11 cellular contexts compared by ENCODE assay signal in genomic region chr9:93958121-93958874, GRCh38. TPM values are rescaled to one million over a fixed set of nuclear protein-coding genes. Genes with fewer than 3 reads are reported as not detected.
DNase-seq lines count a peak whose midpoint lies in the region; ATAC-seq, FAIRE-seq and TF ChIP-seq lines count a peak whose summit lies in the region.
"Had no signal": no experiment of that assay in that cellular context is flagged by ENCODE, and none has a peak within 500 bp of the region (broad histone marks: within the 10 kb centered on the region; RNA-seq: fewer than 3 reads in every experiment).

No MANE protein-coding gene starts in this region.

- no peaks in the 10 kb centered on the region for H4K20me1 ChIP-seq in keratinocyte (ENCODE audit: control insufficient read depth, extremely low read depth, insufficient read depth, low read length)

- peaks cover 80% of the 10 kb centered on the region for H3K27me3 Mint-ChIP-seq in activated T-cell treated with anti-CD3 and anti-CD28 coated beads, Interleukin-2, amount 50 U/mL, for 24 hours
- H3K27me3 Mint-ChIP-seq in T-helper 17 cell: peaks cover 77% of the 10 kb centered on the region

- no peak overlapping the region for H3K27ac ChIP-seq in keratinocyte (ENCODE audit: control insufficient read depth, insufficient read depth, low read length)

- H3K4me1 ChIP-seq in keratinocyte (ENCODE audit: control insufficient read depth, extremely low read depth, insufficient read depth, low read length) (no peaks in the 10 kb centered on the region), BE2C (no peaks in the 10 kb centered on the region)

- peak overlapping the region; percentile 2 for H3K4me2 ChIP-seq in keratinocyte (ENCODE audit: control insufficient read depth, extremely low read depth, insufficient read depth, low read depth, low read length)

- peaks cover 82% of the 10 kb centered on the region for H3K27me3 ChIP-seq in keratinocyte (ENCODE audit: control insufficient read depth, extremely low read depth, insufficient read depth, low read length)
- H3K27me3 ChIP-seq in BE2C: peaks cover 83% of the 10 kb centered on the region

- no peak overlapping the region for H3K4me3 ChIP-seq in keratinocyte (ENCODE audit: control insufficient read depth in 2 of 3, extremely low read depth in 1 of 3, insufficient read depth in 2 of 3, low read depth in 1 of 3, low read length in 3 of 3)
- H3K4me3 ChIP-seq in BE2C (ENCODE audit: low read depth, low read length): no peak overlapping the region
- H3K4me3 ChIP-seq: mucosa of descending colon had no signal

- no peak for TF ChIP-seq CTCF in keratinocyte (optimal IDR thresholded peaks at IDR 0.05 in 1 of 3, IDR thresholded peaks at IDR 0.05 in 1 of 3, conservative IDR thresholded peaks at IDR 0.05 in 1 of 3; ENCODE audit: extremely low read depth in 1 of 3, insufficient read depth in 2 of 3, low read length in 3 of 3)
- TF ChIP-seq CTCF in BE2C (IDR thresholded peaks at IDR 0.05; ENCODE audit: low read depth, low read length): no peak

- FAIRE-seq in keratinocyte (lab: Jason Lieb, UNC): no peak
- FAIRE-seq: GM18507 had no signal

- peaks cover 56% of the 10 kb centered on the region for H3K4me1 Mint-ChIP-seq in activated T-cell treated with anti-CD3 and anti-CD28 coated beads, Interleukin-2, amount 50 U/mL, for 24 hours (ENCODE audit: low read depth)
- H3K4me1 Mint-ChIP-seq in T-helper 17 cell: peaks cover 35% of the 10 kb centered on the region

- H2AFZ ChIP-seq in keratinocyte (ENCODE audit: control insufficient read depth, low read length): no peak overlapping the region

- no peaks in the 10 kb centered on the region for H3K79me2 ChIP-seq in keratinocyte (ENCODE audit: control insufficient read depth, insufficient read depth, low read length)

- H3K36me3 Mint-ChIP-seq in activated T-cell treated with anti-CD3 and anti-CD28 coated beads, Interleukin-2, amount 50 U/mL, for 24 hours (ENCODE audit: low read depth): no peaks in the 10 kb centered on the region
- H3K36me3 Mint-ChIP-seq in T-helper 17 cell (ENCODE audit: low read depth): peaks cover 12% of the 10 kb centered on the region

- no peak overlapping the region for H3K9ac ChIP-seq in keratinocyte (ENCODE audit: control insufficient read depth, extremely low read depth, insufficient read depth, low read length)

- H3K9me3 ChIP-seq in T-helper 17 cell (ENCODE audit: control insufficient read depth, low read length, poor library complexity, severe bottlenecking): no peaks in the 10 kb centered on the region
- H3K9me3 ChIP-seq in keratinocyte (ENCODE audit: control insufficient read depth, low read depth, low read length): no peaks in the 10 kb centered on the region
- no peaks in the 10 kb centered on the region for H3K9me3 ChIP-seq in BE2C
- H3K9me3 ChIP-seq: mucosa of descending colon had no signal

- H3K36me3 ChIP-seq in keratinocyte (ENCODE audit: control insufficient read depth in 2 of 2, extremely low read depth in 1 of 2, insufficient read depth in 2 of 2, low read length in 2 of 2) (no peaks in the 10 kb centered on the region), BE2C (no peaks in the 10 kb centered on the region)

- ATAC-seq in T-helper 17 cell: no peak
- ATAC-seq in stimulated activated naive CD8-positive, alpha-beta T cell treated with anti-CD3 and anti-CD28 coated beads, Interleukin-15, Interleukin-2, amounts not matched to agents 100 U/mL and 50 U/mL, for 24 hours: peak; percentile 48

- H3K9me3 Mint-ChIP-seq in activated T-cell treated with anti-CD3 and anti-CD28 coated beads, Interleukin-2, amount 50 U/mL, for 24 hours: no peaks in the 10 kb centered on the region

- peak overlapping the region; percentile 46 for H3K4me3 Mint-ChIP-seq in activated T-cell treated with anti-CD3 and anti-CD28 coated beads, Interleukin-2, amount 50 U/mL, for 24 hours
- peak overlapping the region; percentile 85 for H3K4me3 Mint-ChIP-seq in T-helper 17 cell

- no peak overlapping the region for H3K27ac Mint-ChIP-seq in activated T-cell treated with anti-CD3 and anti-CD28 coated beads, Interleukin-2, amount 50 U/mL, for 24 hours
- H3K27ac Mint-ChIP-seq in T-helper 17 cell: no peak overlapping the region

- H3K9me1 ChIP-seq in keratinocyte (ENCODE audit: control insufficient read depth, extremely low read depth, insufficient read depth, low read length): no peaks in the 10 kb centered on the region

- DNase-seq in activated T-cell treated with anti-CD3 and anti-CD28 coated beads, Interleukin-2, amount 50 U/mL, for 24 hours: no peak
- DNase-seq in activated T-cell treated with anti-CD3 and anti-CD28 coated beads, Interleukin-2, amount 50 U/mL, for 1 hour: no peak
- DNase-seq in T-helper 17 cell: no peak
- DNase-seq in keratinocyte (ENCODE audit: low read depth, low spot score): no peak
- peak; percentile 59 for DNase-seq in stimulated activated naive CD8-positive, alpha-beta T cell treated with anti-CD3 and anti-CD28 coated beads, Interleukin-15, Interleukin-2, amounts not matched to agents 100 U/mL and 50 U/mL, for 24 hours
- no peak for DNase-seq in activated gamma-delta T cell (lab: John Stamatoyannopoulos, UW)
- DNase-seq in MV-4-11 (lab: John Stamatoyannopoulos, UW): no peak
- DNase-seq in BE2C: no peak
- DNase-seq: KG1, mucosa of descending colon had no signal

- dilution Hi-C loops in keratinocyte (cut with MboI; ENCODE audit: extremely low pct_ligation_motif_present, low sequenced_read_pairs): no loop called here

RNA-seq across cellular contexts. Expression of gene BARX1, which starts 3.1 kb away (rescaled TPM):
- not detected for total RNA-seq in T-helper 17 cell
- not detected in 3 replicates for polyA plus RNA-seq in keratinocyte
- not detected for polyA plus RNA-seq in keratinocyte (2011; ENCODE audit: low read depth)
- polyA plus RNA-seq in keratinocyte (2011; cell fraction: cytosol; rRNA removed): not detected in 2 replicates
- polyA plus RNA-seq in keratinocyte (2011; cell fraction: nucleus; rRNA removed): not detected in 2 replicates
- polyA plus RNA-seq in keratinocyte (2012; ENCODE audit: low replicate concordance): 0.13 TPM in 1 of 2 replicates, not detected in the other
- polyA minus RNA-seq in keratinocyte: not detected in 3 replicates
- not detected for polyA minus RNA-seq in keratinocyte (2011; cell fraction: cytosol; rRNA and poly(A)+ RNA removed)
- polyA minus RNA-seq in keratinocyte (2011; cell fraction: nucleus; rRNA and poly(A)+ RNA removed): not detected in 2 replicates
- polyA plus RNA-seq in BE2C (2012; ENCODE audit: insufficient read depth, insufficient read length, low read depth): 0.66 TPM
